In the genomic region with DNA sequence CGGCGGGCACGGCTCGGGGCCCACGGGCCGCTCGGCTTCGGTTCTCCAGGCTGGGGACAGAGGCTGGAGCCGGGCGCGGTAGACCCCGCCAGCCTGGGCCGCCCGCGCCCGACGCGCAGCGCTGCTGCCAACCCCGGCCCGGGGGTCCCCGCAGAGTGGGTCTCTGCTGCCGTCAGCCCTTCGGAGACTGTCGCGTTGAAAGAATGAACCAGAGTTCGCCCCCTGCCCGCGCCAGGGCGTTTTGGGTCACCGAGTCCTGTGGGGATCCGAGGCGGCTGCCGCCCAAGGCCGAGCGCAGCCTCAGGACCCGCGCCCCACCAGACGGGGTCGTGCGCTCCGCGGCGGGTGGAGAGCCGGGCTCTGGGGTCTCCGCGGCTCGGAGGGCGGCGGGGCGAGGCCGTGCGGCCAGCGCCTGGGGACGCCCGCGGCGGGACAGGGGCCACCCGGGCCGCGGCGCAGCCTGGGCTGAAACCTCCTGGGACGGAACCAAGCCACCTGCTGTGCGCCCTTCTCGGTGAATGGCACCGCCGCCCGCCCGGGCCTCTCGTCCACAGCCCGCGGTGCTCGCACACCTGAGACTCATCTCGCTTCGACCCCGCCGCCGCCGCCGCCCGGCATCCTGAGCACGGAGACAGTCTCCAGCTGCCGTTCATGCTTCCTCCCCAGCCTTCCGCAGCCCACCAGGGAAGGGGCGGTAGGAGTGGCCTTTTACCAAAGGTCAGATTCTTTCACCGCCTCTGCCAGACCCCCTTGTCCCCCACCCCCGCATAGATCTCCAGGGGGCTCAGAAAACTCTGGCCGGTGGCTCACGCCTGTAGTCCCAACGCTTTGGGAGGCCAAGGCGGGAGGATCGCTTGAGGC, we compare ENCODE assay signal across 9 cellular contexts. TPM values are rescaled to one million over a fixed set of nuclear protein-coding genes. Genes with fewer than 3 reads are reported as not detected.
DNase-seq lines count a peak whose midpoint lies in the region; ATAC-seq and TF ChIP-seq lines count a peak whose summit lies in the region.
"Had no signal": no experiment of that assay in that cellular context is flagged by ENCODE, and none has a peak within 500 bp of the region (broad histone marks: within the 10 kb centered on the region; RNA-seq: fewer than 3 reads in every experiment).

No MANE protein-coding gene starts in this region.

- no peaks in the 10 kb centered on the region for H3K9me2 ChIP-seq in SU-DHL-6 (replicated peaks; ENCODE audit: insufficient read depth, low read length)

- H3K4me3 Mint-ChIP-seq in endothelial cell (ENCODE audit: unreplicated experiment) (peak overlapping the region; percentile 79), neural crest cell (peak overlapping the region; percentile 84)

- H3F3A ChIP-seq in SU-DHL-6 (ENCODE audit: insufficient read depth) = no peaks in the 10 kb centered on the region; the same call in 1 of the 2 replicates

- no peaks in the 10 kb centered on the region for H3K9me3 ChIP-seq in SU-DHL-6 (ENCODE audit: insufficient read depth, low read length)

- no peak for ATAC-seq in HG02642 (IDR thresholded peaks at IDR 0.05; ENCODE audit: poor library complexity, unreplicated experiment)
- ATAC-seq in HG02870 (IDR thresholded peaks at IDR 0.05; ENCODE audit: unreplicated experiment) = no peak

- H3K27ac Mint-ChIP-seq in endothelial cell (ENCODE audit: unreplicated experiment) (no peak overlapping the region), neural crest cell (ENCODE audit: unreplicated experiment) (no peak overlapping the region)

- H3K27me3 ChIP-seq in SU-DHL-6 (ENCODE audit: low read length) = no peaks in the 10 kb centered on the region

- H4K20me1 ChIP-seq in SU-DHL-6 (ENCODE audit: low read depth, low read length) = no peaks in the 10 kb centered on the region

- no peaks in the 10 kb centered on the region for H3K9me3 Mint-ChIP-seq in endothelial cell (ENCODE audit: unreplicated experiment)
- no peaks in the 10 kb centered on the region for H3K9me3 Mint-ChIP-seq in neural crest cell

- H2AFZ ChIP-seq in SU-DHL-6 (ENCODE audit: low read depth, low read length, severe bottlenecking) = no peak overlapping the region

- H3K4me1 Mint-ChIP-seq in endothelial cell (ENCODE audit: unreplicated experiment) (no peaks in the 10 kb centered on the region), neural crest cell (peaks cover 15% of the 10 kb centered on the region)

- no peak overlapping the region for H3K27ac ChIP-seq in SU-DHL-6 (ENCODE audit: low read depth, low read length)

- H3K36me3 Mint-ChIP-seq in endothelial cell (ENCODE audit: low read depth, unreplicated experiment) (peaks cover 14% of the 10 kb centered on the region), neural crest cell (ENCODE audit: low read depth) (peaks cover 6% of the 10 kb centered on the region)

- H3K27me3 Mint-ChIP-seq in endothelial cell (ENCODE audit: unreplicated experiment) (peaks cover 26% of the 10 kb centered on the region), neural crest cell (ENCODE audit: low read depth) (peaks cover 64% of the 10 kb centered on the region)

- TF ChIP-seq CTCF in GM12865 (IDR thresholded peaks at IDR 0.05; ENCODE audit: insufficient read depth, low read depth, low read length, missing control alignments) = no peak
- no peak for TF ChIP-seq CTCF in SU-DHL-6 (IDR thresholded peaks at IDR 0.05; ENCODE audit: insufficient read depth, low read length, poor library complexity, severe bottlenecking)
- no peak for TF ChIP-seq CTCF in endothelial cell (IDR thresholded peaks at IDR 0.05; ENCODE audit: unreplicated experiment)
- no peak for TF ChIP-seq CTCF in neural crest cell (conservative IDR thresholded peaks at IDR 0.05)

- no peak for DNase-seq in GM12865 (ENCODE audit: low read depth)
- no peak for DNase-seq in endothelial cell (ENCODE audit: low spot score)
- peak; percentile 32 for DNase-seq in neural crest cell (ENCODE audit: low read depth, low spot score)
- no peak for DNase-seq in OCI-M2 (lab: John Stamatoyannopoulos, UW; ENCODE audit: unreplicated experiment)
- no peak for DNase-seq in Ammon's horn (ENCODE audit: low spot score)

- H3K9ac ChIP-seq in SU-DHL-6 (ENCODE audit: low read length) = peak overlapping the region; percentile 44; the same call in 1 of the 2 replicates

- H3K36me3 ChIP-seq in SU-DHL-6 (ENCODE audit: low read length) = 0 out of 2 replicates have a peak, but pooled peaks cover 4% of the 10 kb centered on the region

- H3K79me2 ChIP-seq in SU-DHL-6 (ENCODE audit: insufficient read depth, low read length) = no peaks in the 10 kb centered on the region

- H3K4me3 ChIP-seq in GM12865 (ENCODE audit: low read depth, low read length) = peak overlapping the region; percentile 55; the same call in 1 of the 2 replicates
- peak overlapping the region; percentile 53 for H3K4me3 ChIP-seq in SU-DHL-6 (ENCODE audit: insufficient read depth, low read length, poor library complexity, severe bottlenecking)

- peak overlapping the region; percentile 75 for H3K4me2 ChIP-seq in SU-DHL-6 (ENCODE audit: low read depth, low read length, poor library complexity, severe bottlenecking)

RNA-seq across cellular contexts. Expression of a gene that starts 0.7 kb away (rescaled TPM):
- total RNA-seq in endothelial cell (ENCODE audit: unreplicated experiment) (0.38 TPM), neural crest cell (0.19 and 0.41 TPM in 2 replicates)

RNA-seq across cellular contexts. Expression of a gene that starts 21.3 kb away (rescaled TPM):
- total RNA-seq in endothelial cell (ENCODE audit: unreplicated experiment) (0.31 TPM), neural crest cell (1.1 and 1.7 TPM in 2 replicates)

RNA-seq across cellular contexts. Expression of a gene that starts 21.7 kb away (rescaled TPM):
- total RNA-seq in endothelial cell (ENCODE audit: unreplicated experiment) (50.1 TPM), neural crest cell (78.5 and 80.8 TPM in 2 replicates)

RNA-seq across cellular contexts. Expression of a gene that starts 30.2 kb away (rescaled TPM):
- not detected for total RNA-seq in endothelial cell (ENCODE audit: unreplicated experiment)
- not detected in 2 replicates for total RNA-seq in neural crest cell
- total RNA-seq: renal cortical epithelial cell had no signal
